10 cellular contexts compared by ENCODE assay signal in the genomic region with DNA sequence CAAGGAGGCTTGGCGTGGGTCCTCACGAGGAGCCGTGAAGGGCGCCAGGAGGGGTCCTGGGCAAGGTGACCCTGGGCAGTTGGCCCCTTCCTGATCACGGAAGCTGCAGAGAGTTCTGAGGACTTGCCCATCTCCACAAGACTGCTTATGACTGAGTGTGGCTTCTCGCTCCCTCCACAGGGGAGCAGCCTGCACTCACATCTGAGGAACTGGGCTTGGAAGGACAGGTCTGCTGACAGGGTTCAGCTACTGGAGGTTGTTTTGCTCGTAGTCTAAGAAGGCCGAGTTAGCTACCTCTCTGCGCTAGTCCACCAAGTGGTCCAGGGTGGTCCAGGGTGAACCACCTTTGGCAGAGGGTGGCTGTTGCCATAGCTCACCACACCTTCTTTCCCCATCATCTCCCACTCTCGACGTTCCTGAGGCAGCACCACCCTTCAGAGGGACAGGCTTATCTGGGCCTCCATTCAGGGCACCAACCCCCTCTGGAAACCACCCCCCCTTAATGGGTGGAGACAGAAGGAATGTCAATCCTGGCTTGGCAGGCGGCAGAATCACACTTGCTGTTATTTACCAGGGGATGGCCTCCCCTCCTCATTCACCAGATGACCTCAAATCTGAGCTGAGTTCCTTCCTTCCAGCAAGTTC. TPM values are rescaled to one million over a fixed set of nuclear protein-coding genes. Genes with fewer than 3 reads are reported as not detected.
DNase-seq lines count a peak whose midpoint lies in the region; ATAC-seq and TF ChIP-seq lines count a peak whose summit lies in the region.
"Had no signal": no experiment of that assay in that cellular context is flagged by ENCODE, and none has a peak within 500 bp of the region (broad histone marks: within the 10 kb centered on the region; RNA-seq: fewer than 3 reads in every experiment).

No MANE protein-coding gene starts in this region.

- H3K36me3 ChIP-seq in left ventricle myocardium inferior = peaks cover 9% of the 10 kb centered on the region
- H3K36me3 ChIP-seq: breast epithelium had no signal

- H3K4me3 Mint-ChIP-seq in activated B cell treated with CpG ODN at 0.5 μM for 24 hours = no peak overlapping the region
- H3K4me3 Mint-ChIP-seq in stimulated activated memory B cell treated with anti-CD40 and anti-IgM and Interleukin-4, amounts not matched to agents 10 μg/mL and 1 μg/mL and 100 μg/mL, for 72 hours = no peak overlapping the region

- ATAC-seq in activated B cell treated with CpG ODN at 0.5 μM for 24 hours (ENCODE audit: low read depth) (no peak), left colon (no peak)
- no peak for ATAC-seq in stimulated activated memory B cell treated with anti-CD40 and anti-IgM and Interleukin-4, amounts not matched to agents 10 μg/mL and 1 μg/mL and 100 μg/mL, for 72 hours

- no peaks in the 10 kb centered on the region for H3K9me3 Mint-ChIP-seq in activated B cell treated with CpG ODN at 0.5 μM for 24 hours
- no peaks in the 10 kb centered on the region for H3K9me3 Mint-ChIP-seq in stimulated activated memory B cell treated with anti-CD40 and anti-IgM and Interleukin-4, amounts not matched to agents 10 μg/mL and 1 μg/mL and 100 μg/mL, for 72 hours

- peak overlapping the region; percentile 45 for H3K4me3 ChIP-seq in left ventricle myocardium inferior
- H3K4me3 ChIP-seq: breast epithelium had no signal

- POLR2A ChIA-PET in activated B cell treated with CpG ODN at 0.5 μM for 24 hours (lab: Charles Lee) = interaction anchor here (1.0 to 7.8 kb wide), 7 partner anchors 9 to 53 kb away, joined by 3 to 78 read pairs (median 3); no protein-coding TSS in a partner anchor

- no peak for TF ChIP-seq CTCF in activated B cell treated with CpG ODN at 0.5 μM for 24 hours (IDR thresholded peaks at IDR 0.05)
- peak; percentile 47 for TF ChIP-seq CTCF in left ventricle myocardium inferior (IDR thresholded peaks at IDR 0.05; ENCODE audit: borderline replicate concordance)

- no peak for TF ChIP-seq EP300 in Ishikawa (IDR thresholded peaks at IDR 0.05; ENCODE audit: borderline replicate concordance)

- H3K27me3 Mint-ChIP-seq in activated B cell treated with CpG ODN at 0.5 μM for 24 hours = no peaks in the 10 kb centered on the region
- H3K27me3 Mint-ChIP-seq in stimulated activated memory B cell treated with anti-CD40 and anti-IgM and Interleukin-4, amounts not matched to agents 10 μg/mL and 1 μg/mL and 100 μg/mL, for 72 hours = no peaks in the 10 kb centered on the region

- H3K9me3 ChIP-seq in left ventricle myocardium inferior (replicated peaks) = no peaks in the 10 kb centered on the region
- H3K9me3 ChIP-seq: breast epithelium had no signal

- DNase-seq in activated B cell treated with CpG ODN at 0.5 μM for 24 hours (no peak), left ventricle myocardium inferior (no peak), left colon (no peak), NCI-H2029 (lab: John Stamatoyannopoulos, UW) (no peak), HPDE6-E6E7 (ENCODE audit: extremely low spot score) (no peak)
- DNase-seq: activated CD4-positive, alpha-beta T cell treated with anti-CD3 and anti-CD28 coated beads for 4 hours had no signal

- CTCF ChIA-PET in activated B cell treated with CpG ODN at 0.5 μM for 24 hours (lab: Charles Lee) = interaction anchor here (1.2 to 3.2 kb wide), 3 partner anchors 9 to 36 kb away, joined by 5 to 19 read pairs (median 15); no protein-coding TSS in a partner anchor

- intact Hi-C loops in activated B cell treated with CpG ODN at 0.5 μM for 24 hours (cut with micrococcal nuclease) = no loop called here
- intact Hi-C loops in left ventricle myocardium inferior (cut with micrococcal nuclease) = no loop called here
- intact Hi-C loops in left colon (cut with DNase I, micrococcal nuclease) = no loop called here

- peaks cover 60% of the 10 kb centered on the region for H3K36me3 Mint-ChIP-seq in activated B cell treated with CpG ODN at 0.5 μM for 24 hours (ENCODE audit: low read depth)
- H3K36me3 Mint-ChIP-seq in stimulated activated memory B cell treated with anti-CD40 and anti-IgM and Interleukin-4, amounts not matched to agents 10 μg/mL and 1 μg/mL and 100 μg/mL, for 72 hours = peaks cover 38% of the 10 kb centered on the region

- peak overlapping the region; percentile 92 for H3K27ac ChIP-seq in left ventricle myocardium inferior (replicated peaks)
- H3K27ac ChIP-seq: KMS-11 had no signal

- H3K27ac Mint-ChIP-seq in activated B cell treated with CpG ODN at 0.5 μM for 24 hours = peak overlapping the region; percentile 96
- H3K27ac Mint-ChIP-seq in stimulated activated memory B cell treated with anti-CD40 and anti-IgM and Interleukin-4, amounts not matched to agents 10 μg/mL and 1 μg/mL and 100 μg/mL, for 72 hours = peak overlapping the region; percentile 100

- TF ChIP-seq RAD21 in Ishikawa (IDR thresholded peaks at IDR 0.05; ENCODE audit: low read depth) = peak; percentile 24; the same call in 1 of the 2 replicates

- peaks cover 100% of the 10 kb centered on the region for H3K4me1 ChIP-seq in left ventricle myocardium inferior

- peaks cover 99% of the 10 kb centered on the region for H3K4me1 Mint-ChIP-seq in activated B cell treated with CpG ODN at 0.5 μM for 24 hours
- peaks cover 96% of the 10 kb centered on the region for H3K4me1 Mint-ChIP-seq in stimulated activated memory B cell treated with anti-CD40 and anti-IgM and Interleukin-4, amounts not matched to agents 10 μg/mL and 1 μg/mL and 100 μg/mL, for 72 hours

- H3K27me3 ChIP-seq in left ventricle myocardium inferior (ENCODE audit: low read depth) = no peaks in the 10 kb centered on the region
- H3K27me3 ChIP-seq: breast epithelium had no signal

TF ChIP-seq in Ishikawa, 13 proteins besides CTCF, POLR2A, EP300 and RAD21:
- TF ChIP-seq CEBPB (IDR thresholded peaks at IDR 0.05) = no peak

RNA-seq across cellular contexts. Expression of a gene that starts 38.2 kb away (rescaled TPM):
- total RNA-seq in activated B cell treated with CpG ODN at 0.5 μM for 24 hours = 70.9 and 73.9 TPM in 2 replicates
- 53.4 TPM for total RNA-seq in left ventricle myocardium inferior
- 10 to 100 TPM; 31.6 to 48.0 TPM for total RNA-seq in left colon
